Comparison of ENCODE assay signal across 1 cellular context in genomic region chr12:121632069-121632970, GRCh38.
TF ChIP-seq lines count a peak whose summit lies in the region.

No MANE protein-coding gene starts in this region.

TF ChIP-seq in liver, 16 proteins besides CTCF, POLR2A, EP300 and RAD21 (continued from another document):
- no peak for TF ChIP-seq ZBTB33 (IDR thresholded peaks at IDR 0.05)
TF ChIP-seq in liver: peak in this region for 0.
